12 cellular contexts compared by ENCODE assay signal in genomic region chr12:104718581-104718980, GRCh38.
DNase-seq lines count a peak whose midpoint lies in the region; ATAC-seq and TF ChIP-seq lines count a peak whose summit lies in the region.
"Had no signal": no experiment of that assay in that cellular context is flagged by ENCODE, and none has a peak within 500 bp of the region (broad histone marks: within the 10 kb centered on the region; RNA-seq: fewer than 3 reads in every experiment).

No MANE protein-coding gene starts in this region.

- DNase-seq in CD4-positive, CD25-positive, alpha-beta regulatory T cell: no peak
- DNase-seq in H7 (peak; percentile 63), WTC11 (ENCODE audit: low spot score) (no peak), lung (ENCODE audit: low spot score) (peak; percentile 65), glomerular visceral epithelial cell (ENCODE audit: extremely low spot score) (no peak), NCI-H526 (lab: John Stamatoyannopoulos, UW) (no peak)
- DNase-seq: activated CD4-positive, alpha-beta memory T cell treated with anti-CD3 and anti-CD28 coated beads, Interleukin-2, amount 10 ng/mL, durations not matched to agents 7 days and 5 days; stimulated activated naive CD8-positive, alpha-beta T cell treated with anti-CD3 and anti-CD28 coated beads, Interleukin-15, Interleukin-2, amounts not matched to agents 100 U/mL and 50 U/mL, for 24 hours; SW 1271 had no signal

- H3K9me3 ChIP-seq in CD4-positive, CD25-positive, alpha-beta regulatory T cell (ENCODE audit: control insufficient read depth in 2 of 2, low read length in 2 of 2): no peaks in the 10 kb centered on the region
- H3K9me3 ChIP-seq in lung (ENCODE audit: control insufficient read depth in 2 of 2, insufficient read depth in 1 of 2, low read length in 1 of 2): no peaks in the 10 kb centered on the region

- H3K36me3 ChIP-seq in CD4-positive, CD25-positive, alpha-beta regulatory T cell (ENCODE audit: control insufficient read depth, insufficient read depth, low read length): peaks cover 7% of the 10 kb centered on the region
- H3K36me3 ChIP-seq in H7 (replicated peaks; ENCODE audit: control insufficient read depth, insufficient read depth, low read length) (no peaks in the 10 kb centered on the region), lung (ENCODE audit: control insufficient read depth in 2 of 2, insufficient read depth in 2 of 2, low read length in 2 of 2) (no peaks in the 10 kb centered on the region)

- no peaks in the 10 kb centered on the region for H3K27me3 ChIP-seq in CD4-positive, CD25-positive, alpha-beta regulatory T cell (ENCODE audit: control insufficient read depth, insufficient read depth, low read length)
- H3K27me3 ChIP-seq in H7 (ENCODE audit: control insufficient read depth, insufficient read depth, low read length): no peaks in the 10 kb centered on the region
- no peaks in the 10 kb centered on the region for H3K27me3 ChIP-seq in lung (ENCODE audit: control insufficient read depth, insufficient read depth)

- CTCF ChIA-PET in WTC11 (lab: Charles Lee): interaction anchor here (1.0 kb wide), 1 partner anchor 72 kb away, joined by 3 read pairs; no protein-coding TSS in a partner anchor

- 51 to 68% methylated on average over 8 of the region's 8 CpGs for WGBS in lung, 2 donors

- no peaks in the 10 kb centered on the region for H3K27me3 Mint-ChIP-seq in CD4-positive, CD25-positive, alpha-beta regulatory T cell
- H3K27me3 Mint-ChIP-seq in WTC11 (ENCODE audit: low read depth): no peaks in the 10 kb centered on the region
- H3K27me3 Mint-ChIP-seq: activated CD4-positive, alpha-beta memory T cell treated with anti-CD3 and anti-CD28 coated beads, Interleukin-2, amount 10 ng/mL, durations not matched to agents 7 days and 5 days; activated naive CD4-positive, alpha-beta T cell treated with anti-CD3 and anti-CD28 coated beads, Interleukin-2, amount 50 U/mL, for 24 hours had no signal

- no peak for ATAC-seq in CD4-positive, CD25-positive, alpha-beta regulatory T cell (ENCODE audit: low read depth in 2 of 2)
- ATAC-seq in WTC11 (peak; percentile 43), lung (ENCODE audit: insufficient read depth, low FRiP score) (peak; percentile 36), HG03039 (IDR thresholded peaks at IDR 0.05; ENCODE audit: unreplicated experiment) (no peak), HG02981 (IDR thresholded peaks at IDR 0.05; ENCODE audit: unreplicated experiment) (no peak)
- ATAC-seq: stimulated activated naive CD8-positive, alpha-beta T cell treated with anti-CD3 and anti-CD28 coated beads, Interleukin-15, Interleukin-2, amounts not matched to agents 100 U/mL and 50 U/mL, for 24 hours had no signal

- peak overlapping the region; percentile 81 to 98 (median 90) for H3K27ac Mint-ChIP-seq in CD4-positive, CD25-positive, alpha-beta regulatory T cell
- no peak overlapping the region for H3K27ac Mint-ChIP-seq in WTC11
- H3K27ac Mint-ChIP-seq: activated CD4-positive, alpha-beta memory T cell treated with anti-CD3 and anti-CD28 coated beads, Interleukin-2, amount 10 ng/mL, durations not matched to agents 7 days and 5 days; activated naive CD4-positive, alpha-beta T cell treated with anti-CD3 and anti-CD28 coated beads, Interleukin-2, amount 50 U/mL, for 24 hours had no signal

- POLR2A ChIA-PET in WTC11 (lab: Charles Lee): no interaction called here

- peaks cover 50% of the 10 kb centered on the region for H3K4me1 ChIP-seq in CD4-positive, CD25-positive, alpha-beta regulatory T cell (ENCODE audit: control insufficient read depth, insufficient read depth, low read length, poor library complexity, severe bottlenecking)
- H3K4me1 ChIP-seq in lung (ENCODE audit: control insufficient read depth in 2 of 2, insufficient read depth in 2 of 2, low read length in 2 of 2): peaks cover 0 to 20% of the 10 kb centered on the region in 2 donors

- no peak for TF ChIP-seq CTCF in WTC11 (IDR thresholded peaks at IDR 0.05)
- TF ChIP-seq CTCF in lung (IDR thresholded peaks at IDR 0.05; ENCODE audit: control extremely low read depth, extremely low read depth): no peak

- peak overlapping the region in 3 of 4 donors; percentile 21 to 29 (median 26) for H3K4me3 Mint-ChIP-seq in CD4-positive, CD25-positive, alpha-beta regulatory T cell
- no peak overlapping the region for H3K4me3 Mint-ChIP-seq in WTC11
- H3K4me3 Mint-ChIP-seq: activated CD4-positive, alpha-beta memory T cell treated with anti-CD3 and anti-CD28 coated beads, Interleukin-2, amount 10 ng/mL, durations not matched to agents 7 days and 5 days; activated naive CD4-positive, alpha-beta T cell treated with anti-CD3 and anti-CD28 coated beads, Interleukin-2, amount 50 U/mL, for 24 hours had no signal

- no peak overlapping the region for H3K4me3 ChIP-seq in CD4-positive, CD25-positive, alpha-beta regulatory T cell (ENCODE audit: low read depth, low read length)
- H3K4me3 ChIP-seq in H7 (ENCODE audit: insufficient read depth, low read depth, low read length) (no peak overlapping the region), lung (no peak overlapping the region)

- no peaks in the 10 kb centered on the region for H3K9me3 Mint-ChIP-seq in CD4-positive, CD25-positive, alpha-beta regulatory T cell
- H3K9me3 Mint-ChIP-seq in WTC11: no peaks in the 10 kb centered on the region
- H3K9me3 Mint-ChIP-seq: activated CD4-positive, alpha-beta memory T cell treated with anti-CD3 and anti-CD28 coated beads, Interleukin-2, amount 10 ng/mL, durations not matched to agents 7 days and 5 days; activated naive CD4-positive, alpha-beta T cell treated with anti-CD3 and anti-CD28 coated beads, Interleukin-2, amount 50 U/mL, for 24 hours had no signal

- peaks cover 20 to 86% (median 54%) of the 10 kb centered on the region in 4 donors for H3K4me1 Mint-ChIP-seq in CD4-positive, CD25-positive, alpha-beta regulatory T cell
- H3K4me1 Mint-ChIP-seq in WTC11: peaks cover 49% of the 10 kb centered on the region

- peak overlapping the region; percentile 87 for H3K27ac ChIP-seq in CD4-positive, CD25-positive, alpha-beta regulatory T cell (ENCODE audit: insufficient read depth, low read length, poor library complexity, severe bottlenecking)
- peak overlapping the region in 1 of 2 donors; percentile 11 for H3K27ac ChIP-seq in lung (ENCODE audit: low read depth in 1 of 2, low read length in 1 of 2)

- peaks cover 5% of the 10 kb centered on the region for H3K36me3 Mint-ChIP-seq in CD4-positive, CD25-positive, alpha-beta regulatory T cell
- H3K36me3 Mint-ChIP-seq in WTC11: no peaks in the 10 kb centered on the region
- H3K36me3 Mint-ChIP-seq: activated naive CD4-positive, alpha-beta T cell treated with anti-CD3 and anti-CD28 coated beads, Interleukin-2, amount 50 U/mL, for 24 hours had no signal

TF ChIP-seq in WTC11, 78 proteins besides CTCF, POLR2A, EP300 and RAD21 (continues in another document):
- TF ChIP-seq, protein P1, sequence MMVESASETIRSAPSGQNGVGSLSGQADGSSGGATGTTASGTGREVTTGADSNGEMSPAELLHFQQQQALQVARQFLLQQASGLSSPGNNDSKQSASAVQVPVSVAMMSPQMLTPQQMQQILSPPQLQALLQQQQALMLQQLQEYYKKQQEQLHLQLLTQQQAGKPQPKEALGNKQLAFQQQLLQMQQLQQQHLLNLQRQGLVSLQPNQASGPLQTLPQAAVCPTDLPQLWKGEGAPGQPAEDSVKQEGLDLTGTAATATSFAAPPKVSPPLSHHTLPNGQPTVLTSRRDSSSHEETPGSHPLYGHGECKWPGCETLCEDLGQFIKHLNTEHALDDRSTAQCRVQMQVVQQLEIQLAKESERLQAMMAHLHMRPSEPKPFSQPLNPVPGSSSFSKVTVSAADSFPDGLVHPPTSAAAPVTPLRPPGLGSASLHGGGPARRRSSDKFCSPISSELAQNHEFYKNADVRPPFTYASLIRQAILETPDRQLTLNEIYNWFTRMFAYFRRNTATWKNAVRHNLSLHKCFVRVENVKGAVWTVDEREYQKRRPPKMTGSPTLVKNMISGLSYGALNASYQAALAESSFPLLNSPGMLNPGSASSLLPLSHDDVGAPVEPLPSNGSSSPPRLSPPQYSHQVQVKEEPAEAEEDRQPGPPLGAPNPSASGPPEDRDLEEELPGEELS (CRISPR knock-in tag; IDR thresholded peaks at IDR 0.05): no peak
- TF ChIP-seq GRHL2 (CRISPR knock-in tag; IDR thresholded peaks at IDR 0.05; ENCODE audit: insufficient replicate concordance, severe bottlenecking) (no peak), ZNF396 (CRISPR knock-in tag; IDR thresholded peaks at IDR 0.05; ENCODE audit: borderline replicate concordance) (no peak), RORB (CRISPR knock-in tag; IDR thresholded peaks at IDR 0.05) (no peak), HMGA2 (CRISPR knock-in tag; IDR thresholded peaks at IDR 0.05) (no peak), IRF1 (CRISPR knock-in tag; IDR thresholded peaks at IDR 0.05) (no peak)
- TF ChIP-seq, protein P2, sequence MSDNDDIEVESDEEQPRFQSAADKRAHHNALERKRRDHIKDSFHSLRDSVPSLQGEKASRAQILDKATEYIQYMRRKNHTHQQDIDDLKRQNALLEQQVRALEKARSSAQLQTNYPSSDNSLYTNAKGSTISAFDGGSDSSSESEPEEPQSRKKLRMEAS (CRISPR knock-in tag; IDR thresholded peaks at IDR 0.05): no peak
- TF ChIP-seq, protein P3, sequence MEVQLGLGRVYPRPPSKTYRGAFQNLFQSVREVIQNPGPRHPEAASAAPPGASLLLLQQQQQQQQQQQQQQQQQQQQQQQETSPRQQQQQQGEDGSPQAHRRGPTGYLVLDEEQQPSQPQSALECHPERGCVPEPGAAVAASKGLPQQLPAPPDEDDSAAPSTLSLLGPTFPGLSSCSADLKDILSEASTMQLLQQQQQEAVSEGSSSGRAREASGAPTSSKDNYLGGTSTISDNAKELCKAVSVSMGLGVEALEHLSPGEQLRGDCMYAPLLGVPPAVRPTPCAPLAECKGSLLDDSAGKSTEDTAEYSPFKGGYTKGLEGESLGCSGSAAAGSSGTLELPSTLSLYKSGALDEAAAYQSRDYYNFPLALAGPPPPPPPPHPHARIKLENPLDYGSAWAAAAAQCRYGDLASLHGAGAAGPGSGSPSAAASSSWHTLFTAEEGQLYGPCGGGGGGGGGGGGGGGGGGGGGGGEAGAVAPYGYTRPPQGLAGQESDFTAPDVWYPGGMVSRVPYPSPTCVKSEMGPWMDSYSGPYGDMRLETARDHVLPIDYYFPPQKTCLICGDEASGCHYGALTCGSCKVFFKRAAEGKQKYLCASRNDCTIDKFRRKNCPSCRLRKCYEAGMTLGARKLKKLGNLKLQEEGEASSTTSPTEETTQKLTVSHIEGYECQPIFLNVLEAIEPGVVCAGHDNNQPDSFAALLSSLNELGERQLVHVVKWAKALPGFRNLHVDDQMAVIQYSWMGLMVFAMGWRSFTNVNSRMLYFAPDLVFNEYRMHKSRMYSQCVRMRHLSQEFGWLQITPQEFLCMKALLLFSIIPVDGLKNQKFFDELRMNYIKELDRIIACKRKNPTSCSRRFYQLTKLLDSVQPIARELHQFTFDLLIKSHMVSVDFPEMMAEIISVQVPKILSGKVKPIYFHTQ (CRISPR knock-in tag; IDR thresholded peaks at IDR 0.05): no peak

Comparison
In these comparisons a context has a peak if more than half of its experiments do, and no peak if none do; other contexts are left out.
1. ATAC-seq: peak in WTC11 (single experiment) and lung (single experiment); none in CD4-positive, CD25-positive, alpha-beta regulatory T cell (0 of 2), HG03039 (single experiment) and HG02981 (single experiment).
2. DNase-seq: peak in H7 (single experiment) and lung (single experiment); none in CD4-positive, CD25-positive, alpha-beta regulatory T cell (0 of 3), WTC11 (single experiment), glomerular visceral epithelial cell (single experiment) and NCI-H526 (0 of 2).